6 cellular contexts compared by ENCODE assay signal in the genomic region with DNA sequence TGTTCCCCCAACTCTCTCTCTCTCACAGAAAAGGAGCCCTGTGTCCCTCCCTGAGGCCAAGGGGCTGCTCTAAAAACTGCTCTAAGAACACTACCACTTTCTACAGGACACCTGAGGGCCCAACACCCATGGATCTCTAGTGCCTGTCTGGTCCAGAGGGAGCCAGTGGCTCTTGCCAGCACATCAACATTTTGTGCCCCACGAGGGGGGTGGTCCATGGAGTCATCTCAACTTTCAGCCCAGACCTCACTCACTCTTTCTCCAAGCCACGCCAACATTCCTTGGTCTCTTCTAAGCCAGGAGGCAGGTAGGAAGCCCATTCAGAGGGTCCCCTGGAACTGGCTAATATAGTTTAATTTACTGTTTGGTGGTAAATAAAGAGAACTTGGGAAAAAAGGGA.
A peak's percentile ranks its signal among the peaks of the same experiment; 100 is the strongest.
DNase-seq lines count a peak whose midpoint lies in the region; FAIRE-seq and TF ChIP-seq lines count a peak whose summit lies in the region.
"Not testable (repeated sequence)": the region's sequence is repeated elsewhere in the genome, so short reads cannot be mapped to it uniquely, and the experiment has no call there.

No MANE protein-coding gene starts in this region.

- H3K27me3 Mint-ChIP-seq in endothelial cell (ENCODE audit: unreplicated experiment); mesothelial cell of epicardium (ENCODE audit: low read depth); nephron progenitor cell (ENCODE audit: low read depth, poor library complexity): not testable (repeated sequence)

- FAIRE-seq in kidney (lab: Jason Lieb, UNC): not testable (repeated sequence)

- DNase-seq in H4 (ENCODE audit: low spot score) (peak; percentile 1), esophagus muscularis mucosa (ENCODE audit: extremely low spot score) (peak; percentile 53), kidney (peak; percentile 22)
- not testable (repeated sequence) for DNase-seq in endothelial cell (ENCODE audit: low spot score); mesothelial cell of epicardium (ENCODE audit: low spot score in 2 of 2, unreplicated experiment in 2 of 2); nephron progenitor cell

- TF ChIP-seq EP300 in esophagus muscularis mucosa (IDR thresholded peaks at IDR 0.05): not testable (repeated sequence)

- 90% methylated on average over 2 of the region's 2 CpGs for WGBS in esophagus muscularis mucosa

- not testable (repeated sequence) for H3K4me1 ChIP-seq in esophagus muscularis mucosa; kidney (ENCODE audit: control insufficient read depth in 1 of 2, insufficient read depth in 1 of 2, low read depth in 1 of 2, low read length in 2 of 2)

- not testable (repeated sequence) for H3K4me3 ChIP-seq in esophagus muscularis mucosa; kidney (ENCODE audit: low read length in 2 of 2)

- not testable (repeated sequence) for H3K9me3 Mint-ChIP-seq in endothelial cell (ENCODE audit: unreplicated experiment)
- H3K9me3 Mint-ChIP-seq in mesothelial cell of epicardium: peaks cover 10% of the 10 kb centered on the region
- H3K9me3 Mint-ChIP-seq in nephron progenitor cell: peaks cover 11% of the 10 kb centered on the region

- not testable (repeated sequence) for H3K9me3 ChIP-seq in esophagus muscularis mucosa; kidney (ENCODE audit: control insufficient read depth in 1 of 2, low read length in 2 of 2)

- not testable (repeated sequence) for TF ChIP-seq POLR2A in esophagus muscularis mucosa (IDR thresholded peaks at IDR 0.05; ENCODE audit: low read depth)

- not testable (repeated sequence) for H3K27ac ChIP-seq in esophagus muscularis mucosa (replicated peaks in 1 of 4); kidney (ENCODE audit: low read depth in 2 of 2, low read length in 2 of 2)

- not testable (repeated sequence) for H3K36me3 ChIP-seq in esophagus muscularis mucosa; kidney (ENCODE audit: control insufficient read depth in 1 of 2, insufficient read depth in 2 of 2, low read length in 2 of 2)

- TF ChIP-seq CTCF in endothelial cell (IDR thresholded peaks at IDR 0.05; ENCODE audit: unreplicated experiment); esophagus muscularis mucosa (IDR thresholded peaks at IDR 0.05); kidney (IDR thresholded peaks at IDR 0.05; ENCODE audit: borderline replicate concordance, extremely low read depth, insufficient read depth); mesothelial cell of epicardium (IDR thresholded peaks at IDR 0.05; ENCODE audit: unreplicated experiment); nephron progenitor cell (IDR thresholded peaks at IDR 0.05): not testable (repeated sequence)

- peak overlapping the region; percentile 37 for H3K4me3 Mint-ChIP-seq in endothelial cell (ENCODE audit: unreplicated experiment)
- not testable (repeated sequence) for H3K4me3 Mint-ChIP-seq in mesothelial cell of epicardium
- peak overlapping the region; percentile 34 for H3K4me3 Mint-ChIP-seq in nephron progenitor cell

- H3K36me3 Mint-ChIP-seq in endothelial cell (ENCODE audit: low read depth, unreplicated experiment); mesothelial cell of epicardium; nephron progenitor cell (ENCODE audit: low read depth): not testable (repeated sequence)

- H3K27me3 ChIP-seq in esophagus muscularis mucosa: not testable (repeated sequence)

- H3K27ac Mint-ChIP-seq in endothelial cell (ENCODE audit: unreplicated experiment); nephron progenitor cell: not testable (repeated sequence)
- peak overlapping the region; percentile 88 for H3K27ac Mint-ChIP-seq in mesothelial cell of epicardium

- intact Hi-C loops in esophagus muscularis mucosa (cut with DNase I); kidney (cut with DNase I): not testable (repeated sequence)

- not testable (repeated sequence) for H3K4me1 Mint-ChIP-seq in endothelial cell (ENCODE audit: unreplicated experiment)
- H3K4me1 Mint-ChIP-seq in mesothelial cell of epicardium: peaks cover 44% of the 10 kb centered on the region
- peaks cover 58% of the 10 kb centered on the region for H3K4me1 Mint-ChIP-seq in nephron progenitor cell

- H3K9ac ChIP-seq in kidney (ENCODE audit: low read length in 2 of 2): not testable (repeated sequence)
